Comparison of ENCODE assay signal across 13 cellular contexts in the genomic region with DNA sequence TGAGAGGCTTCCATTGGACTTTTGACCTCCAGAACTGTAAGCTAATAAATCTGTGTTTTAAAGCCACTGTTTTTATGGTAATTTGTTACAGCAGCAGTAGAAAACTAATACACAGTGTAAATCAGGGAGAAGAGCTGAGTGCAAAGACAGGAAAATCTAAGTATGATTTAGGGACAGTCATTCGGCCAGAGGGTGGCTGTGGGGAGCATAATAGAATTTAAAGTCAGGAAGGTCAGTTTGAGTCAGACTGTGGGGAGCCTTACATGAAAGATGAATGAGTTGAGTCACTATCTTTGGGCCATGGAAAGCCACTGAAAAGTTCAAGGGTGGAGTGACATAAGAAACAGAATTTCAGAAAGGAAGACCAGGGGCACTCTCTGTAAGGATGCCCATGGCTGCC. TPM values are rescaled to one million over a fixed set of nuclear protein-coding genes. Genes with fewer than 3 reads are reported as not detected.
A peak's percentile ranks its signal among the peaks of the same experiment; 100 is the strongest.
DNase-seq lines count a peak whose midpoint lies in the region; ATAC-seq and TF ChIP-seq lines count a peak whose summit lies in the region.
"Had no signal": no experiment of that assay in that cellular context is flagged by ENCODE, and none has a peak within 500 bp of the region (broad histone marks: within the 10 kb centered on the region; RNA-seq: fewer than 3 reads in every experiment).

No MANE protein-coding gene starts in this region.

- H3K4me3 ChIP-seq in foreskin fibroblast (ENCODE audit: low read depth in 1 of 2, low read length in 2 of 2), result no peak overlapping the region
- H3K4me3 ChIP-seq: colonic mucosa, PC-9, smooth muscle cell, upper lobe of left lung had no signal

- no peak overlapping the region for H3K4me3 Mint-ChIP-seq in activated CD4-positive, alpha-beta memory T cell treated with anti-CD3 and anti-CD28 coated beads for 36 hours
- no peak overlapping the region for H3K4me3 Mint-ChIP-seq in activated CD4-positive, alpha-beta memory T cell treated with anti-CD3 and anti-CD28 coated beads, Interleukin-2, amount 10 ng/mL, durations not matched to agents 7 days and 5 days

- no peaks in the 10 kb centered on the region for H3K36me3 Mint-ChIP-seq in activated CD4-positive, alpha-beta memory T cell treated with anti-CD3 and anti-CD28 coated beads for 36 hours
- H3K36me3 Mint-ChIP-seq in activated CD4-positive, alpha-beta memory T cell treated with anti-CD3 and anti-CD28 coated beads, Interleukin-2, amount 10 ng/mL, durations not matched to agents 7 days and 5 days (ENCODE audit: low read depth), result no peaks in the 10 kb centered on the region

- TF ChIP-seq CTCF in foreskin fibroblast (IDR thresholded peaks at IDR 0.05; ENCODE audit: low read depth, low read length), result no peak

- peaks cover 3% of the 10 kb centered on the region for H3K27me3 Mint-ChIP-seq in activated CD4-positive, alpha-beta memory T cell treated with anti-CD3 and anti-CD28 coated beads for 36 hours
- H3K27me3 Mint-ChIP-seq in activated CD4-positive, alpha-beta memory T cell treated with anti-CD3 and anti-CD28 coated beads, Interleukin-2, amount 10 ng/mL, durations not matched to agents 7 days and 5 days, result peaks cover 3% of the 10 kb centered on the region

- H3K4me1 Mint-ChIP-seq in activated CD4-positive, alpha-beta memory T cell treated with anti-CD3 and anti-CD28 coated beads for 36 hours (ENCODE audit: low read depth), result peaks cover 17% of the 10 kb centered on the region
- H3K4me1 Mint-ChIP-seq in activated CD4-positive, alpha-beta memory T cell treated with anti-CD3 and anti-CD28 coated beads, Interleukin-2, amount 10 ng/mL, durations not matched to agents 7 days and 5 days, result peaks cover 16% of the 10 kb centered on the region

- intact Hi-C loops in activated CD4-positive, alpha-beta memory T cell treated with anti-CD3 and anti-CD28 coated beads for 36 hours (cut with micrococcal nuclease), result no loop called here

- CTCF ChIA-PET in activated CD4-positive, alpha-beta memory T cell treated with anti-CD3 and anti-CD28 coated beads for 36 hours (lab: Charles Lee), result interaction anchor here (1.1 to 4.5 kb wide), 4 partner anchors 11 to 300 kb away, joined by 3 to 19 read pairs (median 7); no protein-coding TSS in a partner anchor
- CTCF ChIA-PET in activated CD4-positive, alpha-beta memory T cell treated with anti-CD3 and anti-CD28 coated beads, Interleukin-2, amount 10 ng/mL, durations not matched to agents 7 days and 5 days (lab: Charles Lee), result interaction anchor here (1.0 kb wide), 1 partner anchor 193 kb away, joined by 3 read pairs; no protein-coding TSS in a partner anchor

- ATAC-seq in GM21529 (IDR thresholded peaks at IDR 0.05; ENCODE audit: unreplicated experiment) (peak; percentile 56), HG03354 (IDR thresholded peaks at IDR 0.05; ENCODE audit: poor library complexity, severe bottlenecking, unreplicated experiment) (peak; percentile 69), HG03097 (IDR thresholded peaks at IDR 0.05; ENCODE audit: low FRiP score, unreplicated experiment) (no peak)

- no peaks in the 10 kb centered on the region for H3K9me3 Mint-ChIP-seq in activated CD4-positive, alpha-beta memory T cell treated with anti-CD3 and anti-CD28 coated beads for 36 hours
- no peaks in the 10 kb centered on the region for H3K9me3 Mint-ChIP-seq in activated CD4-positive, alpha-beta memory T cell treated with anti-CD3 and anti-CD28 coated beads, Interleukin-2, amount 10 ng/mL, durations not matched to agents 7 days and 5 days

- POLR2A ChIA-PET in activated CD4-positive, alpha-beta memory T cell treated with anti-CD3 and anti-CD28 coated beads for 36 hours (lab: Charles Lee), result no interaction called here
- POLR2A ChIA-PET in activated CD4-positive, alpha-beta memory T cell treated with anti-CD3 and anti-CD28 coated beads, Interleukin-2, amount 10 ng/mL, durations not matched to agents 7 days and 5 days (lab: Charles Lee), result no interaction called here

- DNase-seq in activated CD4-positive, alpha-beta memory T cell treated with anti-CD3 and anti-CD28 coated beads for 36 hours, result peak; percentile 46
- no peak for DNase-seq in activated CD4-positive, alpha-beta memory T cell treated with anti-CD3 and anti-CD28 coated beads, Interleukin-2, amount 10 ng/mL, durations not matched to agents 7 days and 5 days
- DNase-seq in foreskin fibroblast (peak; percentile 48 to 58), kidney glomerular epithelial cell (lab: John Stamatoyannopoulos, UW) (no peak), COLO829 (ENCODE audit: low spot score) (no peak)
- DNase-seq: colonic mucosa, Kasumi-1, upper lobe of left lung had no signal

- H3K27ac Mint-ChIP-seq in activated CD4-positive, alpha-beta memory T cell treated with anti-CD3 and anti-CD28 coated beads for 36 hours, result no peak overlapping the region
- H3K27ac Mint-ChIP-seq in activated CD4-positive, alpha-beta memory T cell treated with anti-CD3 and anti-CD28 coated beads, Interleukin-2, amount 10 ng/mL, durations not matched to agents 7 days and 5 days, result no peak overlapping the region

RNA-seq across cellular contexts. Expression of a gene that starts 52.4 kb away (rescaled TPM):
- total RNA-seq in activated CD4-positive, alpha-beta memory T cell treated with anti-CD3 and anti-CD28 coated beads for 36 hours, result 10 to 100 TPM; 10.9 to 11.6 TPM
- 10 to 100 TPM; 16.8 to 18.8 TPM for total RNA-seq in activated CD4-positive, alpha-beta memory T cell treated with anti-CD3 and anti-CD28 coated beads, Interleukin-2, amount 10 ng/mL, durations not matched to agents 7 days and 5 days

Comparison
In these comparisons a context has a peak if more than half of its experiments do, and no peak if none do; other contexts are left out.
1. DNase-seq: peak in activated CD4-positive, alpha-beta memory T cell treated with anti-CD3 and anti-CD28 coated beads for 36 hours (single experiment) and foreskin fibroblast (2 of 2); none in activated CD4-positive, alpha-beta memory T cell treated with anti-CD3 and anti-CD28 coated beads, Interleukin-2, amount 10 ng/mL, durations not matched to agents 7 days and 5 days (single experiment), kidney glomerular epithelial cell (single experiment) and COLO829 (single experiment).